ENCODE assay signal across 1 cellular context in the genomic region with DNA sequence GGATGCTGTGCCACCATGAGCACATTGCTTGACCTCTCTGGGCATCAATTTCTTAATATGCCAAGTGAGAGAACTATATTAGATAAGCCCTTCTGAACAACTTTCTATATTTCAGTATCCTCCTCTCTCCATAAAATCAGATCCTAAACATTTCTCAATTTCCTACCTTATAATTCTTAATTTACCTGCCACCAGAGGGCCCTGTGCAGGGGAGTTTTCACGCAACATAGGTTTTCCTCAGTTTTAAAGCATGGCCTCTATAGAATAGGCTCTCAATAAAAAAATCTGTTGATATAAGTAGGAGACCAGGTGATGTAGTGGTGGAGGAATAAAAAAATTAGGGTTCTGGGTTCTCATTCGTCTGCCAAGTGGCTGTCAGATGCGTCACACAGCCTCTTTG.
A peak's percentile ranks its signal among the peaks of the same experiment; 100 is the strongest.
TF ChIP-seq lines count a peak whose summit lies in the region.

No MANE protein-coding gene starts in this region.

TF ChIP-seq in HepG2, 621 proteins besides CTCF, POLR2A, EP300 and RAD21:
- TF ChIP-seq STAG1 (CRISPR knock-in tag; IDR thresholded peaks at IDR 0.05): peak; percentile 9; the same call in 1 of the 2 replicates
- TF ChIP-seq XRCC5 (optimal IDR thresholded peaks at IDR 0.05; ENCODE audit: low read length): no peak
